19 cellular contexts compared by ENCODE assay signal in genomic region chrX:134682081-134682480, GRCh38. TPM values are rescaled to one million over a fixed set of nuclear protein-coding genes. Genes with fewer than 3 reads are reported as not detected.
A peak's percentile ranks its signal among the peaks of the same experiment; 100 is the strongest.
DNase-seq lines count a peak whose midpoint lies in the region; ATAC-seq and TF ChIP-seq lines count a peak whose summit lies in the region.
"Had no signal": no experiment of that assay in that cellular context is flagged by ENCODE, and none has a peak within 500 bp of the region (broad histone marks: within the 10 kb centered on the region; RNA-seq: fewer than 3 reads in every experiment).

No MANE protein-coding gene starts in this region.

- H3K36me3 ChIP-seq in SK-N-SH (replicated peaks in 1 of 2; ENCODE audit: control insufficient read depth in 1 of 2, insufficient read depth in 2 of 2, low read length in 1 of 2) = no peaks in the 10 kb centered on the region
- H3K36me3 ChIP-seq: BLaER1 treated with 17β-estradiol and CSF1 and Interleukin-3, amounts not matched to agents 10 nM and 100 nM; HAP-1 had no signal

- H3K27ac Mint-ChIP-seq in progenitor cell of endocrine pancreas = no peak overlapping the region
- H3K27ac Mint-ChIP-seq in activated naive CD4-positive, alpha-beta T cell treated with anti-CD3 and anti-CD28 coated beads for 36 hours = no peak overlapping the region
- H3K27ac Mint-ChIP-seq: CD4-positive, CD25-positive, alpha-beta regulatory T cell; IgD-negative memory B cell had no signal

- H3K27me3 ChIP-seq in SK-N-SH (ENCODE audit: insufficient read depth) = no peaks in the 10 kb centered on the region

- H3K9me3 ChIP-seq in SK-N-SH = no peaks in the 10 kb centered on the region
- H3K9me3 ChIP-seq: HAP-1 had no signal

- 68% methylated on average over 4 of the region's 4 CpGs for WGBS in SK-N-SH (ENCODE audit: low lambda C conversion rate)

- no peak overlapping the region for H3K4me3 Mint-ChIP-seq in progenitor cell of endocrine pancreas (ENCODE audit: low read depth)
- no peak overlapping the region for H3K4me3 Mint-ChIP-seq in activated naive CD4-positive, alpha-beta T cell treated with anti-CD3 and anti-CD28 coated beads for 36 hours
- H3K4me3 Mint-ChIP-seq: CD4-positive, CD25-positive, alpha-beta regulatory T cell; IgD-negative memory B cell had no signal

- CTCF ChIA-PET in SK-N-SH (lab: Yijun Ruan, JAX) = no interaction called here
- CTCF ChIA-PET in activated naive CD4-positive, alpha-beta T cell treated with anti-CD3 and anti-CD28 coated beads for 36 hours (lab: Charles Lee) = no interaction called here

- no peaks in the 10 kb centered on the region for H3K79me2 ChIP-seq in SK-N-SH (ENCODE audit: insufficient read depth)

- H3K4me1 Mint-ChIP-seq in progenitor cell of endocrine pancreas (ENCODE audit: low read depth) = no peaks in the 10 kb centered on the region
- H3K4me1 Mint-ChIP-seq in activated naive CD4-positive, alpha-beta T cell treated with anti-CD3 and anti-CD28 coated beads for 36 hours (ENCODE audit: low read depth) = no peaks in the 10 kb centered on the region
- H3K4me1 Mint-ChIP-seq: CD4-positive, CD25-positive, alpha-beta regulatory T cell; IgD-negative memory B cell had no signal

- no peaks in the 10 kb centered on the region for H3K36me3 Mint-ChIP-seq in progenitor cell of endocrine pancreas (ENCODE audit: insufficient read depth)
- H3K36me3 Mint-ChIP-seq in activated naive CD4-positive, alpha-beta T cell treated with anti-CD3 and anti-CD28 coated beads for 36 hours (ENCODE audit: low read depth) = no peaks in the 10 kb centered on the region
- H3K36me3 Mint-ChIP-seq: CD4-positive, CD25-positive, alpha-beta regulatory T cell; IgD-negative memory B cell had no signal

- no peak for TF ChIP-seq CTCF in SK-N-SH (IDR thresholded peaks at IDR 0.05)
- TF ChIP-seq CTCF in progenitor cell of endocrine pancreas (IDR thresholded peaks at IDR 0.05; ENCODE audit: unreplicated experiment) = no peak

- peak overlapping the region; percentile 4 to 56; a peak in 2 of 4 replicates for H3K27ac ChIP-seq in SK-N-SH (ENCODE audit: low read depth in 2 of 2, low read length in 1 of 2)
- H3K27ac ChIP-seq: 22Rv1; BLaER1 treated with 17β-estradiol and CSF1 and Interleukin-3, amounts not matched to agents 10 nM and 100 nM had no signal

- DNase-seq in SK-N-SH (no peak), LHCN-M2 (ENCODE audit: low read depth) (peak; percentile 58), fibroblast of gingiva (ENCODE audit: low read depth) (peak; percentile 18), G401 (ENCODE audit: low spot score) (no peak), progenitor cell of endocrine pancreas (ENCODE audit: low spot score, unreplicated experiment) (no peak)
- no peak for DNase-seq in stimulated activated CD4-positive, alpha-beta T cell treated with anti-CD3 and anti-CD28 coated beads, Interleukin-1b, Interleukin-23, amount 100 ng/mL, for 48 hours
- no peak for DNase-seq in activated naive CD4-positive, alpha-beta T cell treated with anti-CD3 and anti-CD28 coated beads for 36 hours
- DNase-seq: Calu3; CD4-positive, CD25-positive, alpha-beta regulatory T cell; DMS 273 treated with DMSO at 0.1 percent for 48 hours; GDM1 had no signal

- no peak overlapping the region for H3K9ac ChIP-seq in SK-N-SH
- H3K9ac ChIP-seq: BLaER1 treated with 17β-estradiol and CSF1 and Interleukin-3, amounts not matched to agents 10 nM and 100 nM had no signal

- H3K27me3 Mint-ChIP-seq in progenitor cell of endocrine pancreas = no peaks in the 10 kb centered on the region
- H3K27me3 Mint-ChIP-seq in activated naive CD4-positive, alpha-beta T cell treated with anti-CD3 and anti-CD28 coated beads for 36 hours (ENCODE audit: low read depth) = no peaks in the 10 kb centered on the region
- H3K27me3 Mint-ChIP-seq: CD4-positive, CD25-positive, alpha-beta regulatory T cell had no signal

- in situ Hi-C loops in G401 (cut with HindIII; ENCODE audit: low sequenced_read_pairs) = no loop called here

- H3K4me2 ChIP-seq in SK-N-SH = no peak overlapping the region
- H3K4me2 ChIP-seq: BLaER1 treated with 17β-estradiol and CSF1 and Interleukin-3, amounts not matched to agents 10 nM and 100 nM had no signal

- no peaks in the 10 kb centered on the region for H4K20me1 ChIP-seq in SK-N-SH (ENCODE audit: insufficient read depth)
- H4K20me1 ChIP-seq: BLaER1 treated with 17β-estradiol and CSF1 and Interleukin-3, amounts not matched to agents 10 nM and 100 nM had no signal

- POLR2A ChIA-PET in SK-N-SH (lab: Yijun Ruan, JAX) = no interaction called here

- TF ChIP-seq EP300 in SK-N-SH (IDR thresholded peaks at IDR 0.05; ENCODE audit: borderline replicate concordance in 1 of 2, low read depth in 1 of 2, low read length in 1 of 2) = no peak

- peaks cover 18% of the 10 kb centered on the region for H3F3A ChIP-seq in SK-N-SH (replicated peaks; ENCODE audit: insufficient read depth)

- no peaks in the 10 kb centered on the region for H3K9me2 ChIP-seq in SK-N-SH

- peaks cover 23% of the 10 kb centered on the region for H3K9me3 Mint-ChIP-seq in progenitor cell of endocrine pancreas (ENCODE audit: low read depth)
- no peaks in the 10 kb centered on the region for H3K9me3 Mint-ChIP-seq in activated naive CD4-positive, alpha-beta T cell treated with anti-CD3 and anti-CD28 coated beads for 36 hours
- H3K9me3 Mint-ChIP-seq: IgD-negative memory B cell had no signal

- H2AFZ ChIP-seq in SK-N-SH (ENCODE audit: low read depth) = no peak overlapping the region

- TF ChIP-seq RAD21 in SK-N-SH (IDR thresholded peaks at IDR 0.05; ENCODE audit: low read length) = no peak

- H3K4me1 ChIP-seq in SK-N-SH (ENCODE audit: control insufficient read depth in 1 of 2, insufficient read depth in 2 of 2, low read depth in 1 of 2, low read length in 1 of 2) = peaks cover 8 to 17% of the 10 kb centered on the region in 2 experiments; a peak in 3 of 4 replicates
- H3K4me1 ChIP-seq: BLaER1 treated with 17β-estradiol and CSF1 and Interleukin-3, amounts not matched to agents 10 nM and 100 nM; HAP-1 had no signal

- ATAC-seq in SK-N-SH treated with all-trans-retinoic acid at 6 μM for 48 hours = no peak

- H3K4me3 ChIP-seq in SK-N-SH (ENCODE audit: low read depth in 2 of 2, low read length in 1 of 2) = no peak overlapping the region
- H3K4me3 ChIP-seq: BLaER1 treated with 17β-estradiol and CSF1 and Interleukin-3, amounts not matched to agents 10 nM and 100 nM; HAP-1 had no signal

- intact Hi-C loops in activated naive CD4-positive, alpha-beta T cell treated with anti-CD3 and anti-CD28 coated beads for 36 hours (cut with micrococcal nuclease) = no loop called here

TF ChIP-seq in SK-N-SH, 30 proteins besides CTCF, POLR2A, EP300 and RAD21:
- peak; percentile 10; the same call in 1 of the 2 replicates for TF ChIP-seq TCF12 (IDR thresholded peaks at IDR 0.05)
- TF ChIP-seq PBX3 (IDR thresholded peaks at IDR 0.05) = 0 out of 2 replicates have a peak, but pooled peaks have one; percentile 8
- TF ChIP-seq SIN3A (IDR thresholded peaks at IDR 0.05; ENCODE audit: borderline replicate concordance, low read depth, low read length) = no peak
- no peak for TF ChIP-seq EZH2phosphoT487 (IDR thresholded peaks at IDR 0.05; ENCODE audit: borderline replicate concordance, low read depth)
- TF ChIP-seq TEAD4 (IDR thresholded peaks at IDR 0.05; ENCODE audit: borderline replicate concordance, insufficient read depth) = no peak

TF ChIP-seq in SK-N-SH treated with all-trans-retinoic acid at 6 μM for 48 hours, 23 proteins besides CTCF, POLR2A, EP300 and RAD21 (continues in another document):
- TF ChIP-seq PPARA (CRISPR knock-in tag; IDR thresholded peaks at IDR 0.05; ENCODE audit: borderline replicate concordance) (no peak), ZNF565 (CRISPR knock-in tag; conservative IDR thresholded peaks at IDR 0.05; ENCODE audit: low read depth) (no peak), GLIS3 (CRISPR knock-in tag; IDR thresholded peaks at IDR 0.05) (no peak), ISL1 (CRISPR knock-in tag; IDR thresholded peaks at IDR 0.05) (no peak), CREB5 (CRISPR knock-in tag; IDR thresholded peaks at IDR 0.05; ENCODE audit: low read depth) (no peak), SNAI2 (CRISPR knock-in tag; IDR thresholded peaks at IDR 0.05) (no peak), ZNF8 (CRISPR knock-in tag; IDR thresholded peaks at IDR 0.05) (no peak), ZNF70 (CRISPR knock-in tag; IDR thresholded peaks at IDR 0.05) (no peak), PATZ1 (CRISPR knock-in tag; IDR thresholded peaks at IDR 0.05; ENCODE audit: borderline replicate concordance) (no peak), ZFP3 (CRISPR knock-in tag; IDR thresholded peaks at IDR 0.05) (no peak), OSR1 (CRISPR knock-in tag; IDR thresholded peaks at IDR 0.05) (no peak)

RNA-seq across cellular contexts. Expression of gene PLAC1, which starts 23.8 kb away (rescaled TPM):
- 50.9 and 72.3 TPM in 2 replicates for polyA plus RNA-seq in SK-N-SH (2012; rRNA removed)
- polyA plus RNA-seq in SK-N-SH (2012; cell fraction: cytosol; rRNA removed) = 43.2 and 53.1 TPM in 2 replicates
- polyA plus RNA-seq in SK-N-SH (2012; cell fraction: nucleus; rRNA removed) = 19.3 and 28.0 TPM in 2 replicates
- total RNA-seq in LHCN-M2 (2014; rRNA removed) = 0.17 TPM in 1 of 2 replicates, not detected in the other
- 0.40 TPM for polyA plus RNA-seq in LHCN-M2 (2012)
- total RNA-seq in G401 (2014; rRNA removed; shearing (Covaris generic)) = 0.47 TPM in 1 of 2 replicates, not detected in the other
- not detected in 2 replicates for total RNA-seq in progenitor cell of endocrine pancreas
- not detected for total RNA-seq in activated naive CD4-positive, alpha-beta T cell treated with anti-CD3 and anti-CD28 coated beads for 36 hours
- total RNA-seq: Calu3; CD4-positive, CD25-positive, alpha-beta regulatory T cell; Daoy; H1; HT-29 had no signal
- polyA plus RNA-seq: CD4-positive, CD25-positive, alpha-beta regulatory T cell; IgD-negative memory B cell had no signal

Comparison
In these comparisons a context has a peak if more than half of its experiments do, and no peak if none do; other contexts are left out.
1. DNase-seq: peak in LHCN-M2 (single experiment) and fibroblast of gingiva (single experiment); none in SK-N-SH (single experiment), stimulated activated CD4-positive, alpha-beta T cell treated with anti-CD3 and anti-CD28 coated beads, Interleukin-1b, Interleukin-23, amount 100 ng/mL, for 48 hours (single experiment), G401 (single experiment), progenitor cell of endocrine pancreas (single experiment) and activated naive CD4-positive, alpha-beta T cell treated with anti-CD3 and anti-CD28 coated beads for 36 hours (single experiment).